In the genomic region with DNA sequence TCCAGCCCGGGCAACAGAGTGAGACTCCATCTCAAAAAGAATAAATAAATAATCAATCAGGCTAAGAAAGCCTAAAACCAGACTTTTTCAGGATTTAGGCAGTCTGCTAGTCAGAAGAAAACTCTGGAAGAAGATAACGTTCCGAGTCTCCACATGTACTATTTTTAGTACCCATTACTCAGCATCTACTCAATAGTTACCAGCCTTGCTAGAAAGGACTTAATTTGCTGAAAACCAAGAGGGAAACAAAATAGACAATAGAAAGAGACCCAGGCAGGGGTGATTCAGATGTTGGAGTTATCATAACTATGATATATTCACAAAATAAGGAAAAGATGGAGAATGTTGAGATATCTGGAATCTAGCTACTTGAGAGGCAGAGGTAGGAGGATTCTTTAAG, we compare ENCODE assay signal across 18 cellular contexts. TPM values are rescaled to one million over a fixed set of nuclear protein-coding genes. Genes with fewer than 3 reads are reported as not detected.
DNase-seq lines count a peak whose midpoint lies in the region; ATAC-seq and TF ChIP-seq lines count a peak whose summit lies in the region.
"Had no signal": no experiment of that assay in that cellular context is flagged by ENCODE, and none has a peak within 500 bp of the region (broad histone marks: within the 10 kb centered on the region; RNA-seq: fewer than 3 reads in every experiment).

No MANE protein-coding gene starts in this region.

- H3K4me3 Mint-ChIP-seq in natural killer cell = peak overlapping the region; percentile 55
- no peak overlapping the region for H3K4me3 Mint-ChIP-seq in natural killer cell treated with Interleukin-12 subunit alpha and Interleukin-12 subunit beta and Interleukin-15 and Interleukin-18, amount 100 ng/mL, for 72 hours
- H3K4me3 Mint-ChIP-seq in brain = peak overlapping the region in 2 of 5 experiments; percentile 51 to 84
- H3K4me3 Mint-ChIP-seq in CD8-positive, alpha-beta memory T cell = peak overlapping the region in 1 of 7 donors; percentile 49

- H3K4me3 ChIP-seq in mesodermal cell (ENCODE audit: extremely low read depth, insufficient read depth, low read length, poor library complexity, severe bottlenecking) (no peak overlapping the region), upper lobe of left lung (no peak overlapping the region)
- H3K4me3 ChIP-seq in CD8-positive, alpha-beta memory T cell (ENCODE audit: low read length) = no peak overlapping the region
- H3K4me3 ChIP-seq: esophagus squamous epithelium, lung, skin epidermis had no signal

- H3K27ac Mint-ChIP-seq in natural killer cell = no peak overlapping the region
- H3K27ac Mint-ChIP-seq in natural killer cell treated with Interleukin-12 subunit alpha and Interleukin-12 subunit beta and Interleukin-15 and Interleukin-18, amount 100 ng/mL, for 72 hours = no peak overlapping the region
- peak overlapping the region in 4 of 5 experiments; percentile 14 to 78 (median 50) for H3K27ac Mint-ChIP-seq in brain
- peak overlapping the region in 3 of 8 donors; percentile 82 to 86 (median 82) for H3K27ac Mint-ChIP-seq in CD8-positive, alpha-beta memory T cell

- TF ChIP-seq CTCF in natural killer cell (IDR thresholded peaks at IDR 0.05) (no peak), brain (conservative IDR thresholded peaks at IDR 0.05) (no peak), upper lobe of left lung (IDR thresholded peaks at IDR 0.05) (no peak)

- H3K36me3 Mint-ChIP-seq in natural killer cell (peaks cover 11% of the 10 kb centered on the region), brain (peaks cover 23% of the 10 kb centered on the region)
- H3K36me3 Mint-ChIP-seq in natural killer cell treated with Interleukin-12 subunit alpha and Interleukin-12 subunit beta and Interleukin-15 and Interleukin-18, amount 100 ng/mL, for 72 hours = peaks cover 19% of the 10 kb centered on the region
- peaks cover 5 to 36% (median 9%) of the 10 kb centered on the region in 3 donors for H3K36me3 Mint-ChIP-seq in CD8-positive, alpha-beta memory T cell

- 76% methylated on average over 2 of the region's 3 CpGs; no CpG with 5 or more reads in 1 of the 2 experiments for WGBS in mesodermal cell (ENCODE audit: insufficient coverage in 2 of 2), 2 experiments
- WGBS in upper lobe of left lung, 2 donors = 40 to 50% methylated on average over 3 of the region's 3 CpGs

- CTCF ChIA-PET in CD8-positive, alpha-beta memory T cell (lab: Charles Lee) = no interaction called here

- H3K9me3 Mint-ChIP-seq in natural killer cell (no peaks in the 10 kb centered on the region), brain (peaks cover 0 to 3% (median 0%) of the 10 kb centered on the region in 5 experiments)
- no peaks in the 10 kb centered on the region for H3K9me3 Mint-ChIP-seq in natural killer cell treated with Interleukin-12 subunit alpha and Interleukin-12 subunit beta and Interleukin-15 and Interleukin-18, amount 100 ng/mL, for 72 hours
- H3K9me3 Mint-ChIP-seq in CD8-positive, alpha-beta memory T cell = no peaks in the 10 kb centered on the region

- peaks cover 30% of the 10 kb centered on the region for H3K4me1 ChIP-seq in mesodermal cell (ENCODE audit: control insufficient read depth, insufficient read depth, low read length, poor library complexity, severe bottlenecking)
- H3K4me1 ChIP-seq in upper lobe of left lung = peaks cover 7 to 19% (median 14%) of the 10 kb centered on the region in 4 donors
- H3K4me1 ChIP-seq in CD8-positive, alpha-beta memory T cell (ENCODE audit: insufficient read depth, low read length) = peaks cover 10% of the 10 kb centered on the region

- peaks cover 20 to 36% of the 10 kb centered on the region in 2 donors for H3K4me1 Mint-ChIP-seq in natural killer cell
- peaks cover 17 to 21% of the 10 kb centered on the region in 2 donors for H3K4me1 Mint-ChIP-seq in natural killer cell treated with Interleukin-12 subunit alpha and Interleukin-12 subunit beta and Interleukin-15 and Interleukin-18, amount 100 ng/mL, for 72 hours (ENCODE audit: low read depth in 2 of 2)
- peaks cover 55% of the 10 kb centered on the region for H3K4me1 Mint-ChIP-seq in brain
- peaks cover 16 to 19% (median 16%) of the 10 kb centered on the region in 3 donors for H3K4me1 Mint-ChIP-seq in CD8-positive, alpha-beta memory T cell

- ATAC-seq in natural killer cell (no peak), upper lobe of left lung (ENCODE audit: low FRiP score in 2 of 2) (no peak), GM21390 (IDR thresholded peaks at IDR 0.05; ENCODE audit: unreplicated experiment) (no peak)
- no peak for ATAC-seq in natural killer cell treated with Interleukin-12 subunit alpha and Interleukin-12 subunit beta and Interleukin-15 and Interleukin-18, amount 100 ng/mL, for 72 hours

- no peak for TF ChIP-seq POLR2A in upper lobe of left lung (IDR thresholded peaks at IDR 0.05)

- no peaks in the 10 kb centered on the region for H3K27me3 Mint-ChIP-seq in natural killer cell (ENCODE audit: low read depth in 2 of 2)
- H3K27me3 Mint-ChIP-seq in natural killer cell treated with Interleukin-12 subunit alpha and Interleukin-12 subunit beta and Interleukin-15 and Interleukin-18, amount 100 ng/mL, for 72 hours = no peaks in the 10 kb centered on the region
- H3K27me3 Mint-ChIP-seq in brain = peaks cover 5% of the 10 kb centered on the region
- H3K27me3 Mint-ChIP-seq in CD8-positive, alpha-beta memory T cell = no peaks in the 10 kb centered on the region

- no peak for TF ChIP-seq EP300 in upper lobe of left lung (IDR thresholded peaks at IDR 0.05)

- H3K36me3 ChIP-seq in mesodermal cell (ENCODE audit: control insufficient read depth, insufficient read depth, low read length) = peaks cover 44% of the 10 kb centered on the region
- peaks cover 9 to 42% (median 34%) of the 10 kb centered on the region in 4 donors for H3K36me3 ChIP-seq in upper lobe of left lung
- peaks cover 11% of the 10 kb centered on the region for H3K36me3 ChIP-seq in CD8-positive, alpha-beta memory T cell (ENCODE audit: insufficient read depth, low read length)

- H3K27me3 ChIP-seq in upper lobe of left lung = no peaks in the 10 kb centered on the region
- no peaks in the 10 kb centered on the region for H3K27me3 ChIP-seq in CD8-positive, alpha-beta memory T cell (ENCODE audit: insufficient read depth, low read length, poor library complexity, severe bottlenecking)
- H3K27me3 ChIP-seq: esophagus squamous epithelium had no signal

- POLR2A ChIA-PET in CD8-positive, alpha-beta memory T cell (lab: Charles Lee) = no interaction called here

- no peak for DNase-seq in natural killer cell
- DNase-seq in natural killer cell treated with Interleukin-12 subunit alpha and Interleukin-12 subunit beta and Interleukin-15 and Interleukin-18, amount 100 ng/mL, for 72 hours (ENCODE audit: low spot score) = no peak
- DNase-seq in upper lobe of left lung = no peak
- no peak for DNase-seq in CD8-positive, alpha-beta memory T cell
- DNase-seq in activated CD8-positive, alpha-beta memory T cell treated with anti-CD3 and anti-CD28 coated beads, Interleukin-2, amount 50 U/mL, for 4 hours = no peak
- DNase-seq: anterior cingulate cortex, Caco-2, esophagus squamous epithelium, NCI-H2081, NCI-H526, trophoblast cell had no signal

- intact Hi-C loops in natural killer cell (cut with micrococcal nuclease) = no loop called here

- H3K27ac ChIP-seq in mesodermal cell (ENCODE audit: low read depth, low read length, severe bottlenecking) (peak overlapping the region; percentile 1), upper lobe of left lung (no peak overlapping the region)
- H3K27ac ChIP-seq in CD8-positive, alpha-beta memory T cell (ENCODE audit: low read depth, low read length) = no peak overlapping the region
- H3K27ac ChIP-seq: esophagus squamous epithelium, skin epidermis had no signal

- H3K9me3 ChIP-seq in mesodermal cell (ENCODE audit: control insufficient read depth, low read length) (no peaks in the 10 kb centered on the region), upper lobe of left lung (no peaks in the 10 kb centered on the region)
- no peaks in the 10 kb centered on the region for H3K9me3 ChIP-seq in CD8-positive, alpha-beta memory T cell (ENCODE audit: low read length)
- H3K9me3 ChIP-seq: Caco-2, esophagus squamous epithelium had no signal

RNA-seq across cellular contexts. Expression of gene LIN7B, which starts 3.6 kb away (rescaled TPM):
- 1 to 10 TPM; 6.2 to 8.8 (median 6.5) TPM for total RNA-seq in natural killer cell
- total RNA-seq in natural killer cell treated with Interleukin-12 subunit alpha and Interleukin-12 subunit beta and Interleukin-15 and Interleukin-18, amount 100 ng/mL, for 72 hours = 1 to 10 TPM; 6.0 to 6.1 TPM
- 18.0 TPM for polyA plus RNA-seq in brain (ENCODE audit: insufficient read depth, low read depth, low replicate concordance)
- polyA plus RNA-seq in mesodermal cell (2013, experiment 1 of 2) = 14.7 TPM
- 9.3 TPM for polyA plus RNA-seq in mesodermal cell (2013, experiment 2 of 2)
- total RNA-seq in upper lobe of left lung = 10 to 100 TPM in 1 of 6 donors, 1 to 10 TPM in 5; 3.1 to 10.2 (median 7.6) TPM
- 1 to 10 TPM; 4.0 to 5.1 TPM for total RNA-seq in CD8-positive, alpha-beta memory T cell
- polyA plus RNA-seq in CD8-positive, alpha-beta memory T cell = 8.1 TPM

RNA-seq across cellular contexts. Expression of gene C19orf73, which starts 8.4 kb away (rescaled TPM):
- total RNA-seq in natural killer cell (1 to 10 TPM; 2.3 to 2.7 (median 2.7) TPM), upper lobe of left lung (1 to 10 TPM in 4 of 6 donors, under 1 TPM in 1, not detected in 1; 0.89 to 7.9 (median 2.3) TPM)
- total RNA-seq in natural killer cell treated with Interleukin-12 subunit alpha and Interleukin-12 subunit beta and Interleukin-15 and Interleukin-18, amount 100 ng/mL, for 72 hours = 1 to 10 TPM in 1 of 2 donors, under 1 TPM in 1; 0.95 to 2.9 TPM
- 4.1 TPM for polyA plus RNA-seq in brain (ENCODE audit: insufficient read depth, low read depth, low replicate concordance)
- 2.5 TPM for polyA plus RNA-seq in mesodermal cell (2013, experiment 1 of 2)
- polyA plus RNA-seq in mesodermal cell (2013, experiment 2 of 2) = 2.5 TPM
- total RNA-seq in CD8-positive, alpha-beta memory T cell = 1 to 10 TPM; 1.4 to 2.5 TPM
- 3.1 TPM for polyA plus RNA-seq in CD8-positive, alpha-beta memory T cell
- total RNA-seq: G401 had no signal

RNA-seq across cellular contexts. Expression of gene PPFIA3, which starts 8.8 kb away (rescaled TPM):
- total RNA-seq in natural killer cell (1 to 10 TPM; 5.3 to 5.5 (median 5.3) TPM), upper lobe of left lung (10 to 100 TPM in 1 of 6 donors, 1 to 10 TPM in 5; 2.4 to 11.5 (median 5.9) TPM)
- 10 to 100 TPM in 1 of 2 donors, 1 to 10 TPM in 1; 7.0 to 11.3 TPM for total RNA-seq in natural killer cell treated with Interleukin-12 subunit alpha and Interleukin-12 subunit beta and Interleukin-15 and Interleukin-18, amount 100 ng/mL, for 72 hours
- 43.6 TPM for polyA plus RNA-seq in brain (ENCODE audit: insufficient read depth, low read depth, low replicate concordance)
- polyA plus RNA-seq in mesodermal cell (2013, experiment 1 of 2) = 18.0 TPM
- 13.7 TPM for polyA plus RNA-seq in mesodermal cell (2013, experiment 2 of 2)
- total RNA-seq in CD8-positive, alpha-beta memory T cell = 1 to 10 TPM; 3.2 to 3.3 TPM
- 0.56 TPM for polyA plus RNA-seq in CD8-positive, alpha-beta memory T cell

RNA-seq across cellular contexts. Expression of gene SNRNP70, which starts 25.3 kb away (rescaled TPM):
- total RNA-seq in natural killer cell = 100 to 1,000 TPM; 244 to 312 (median 299) TPM
- total RNA-seq in natural killer cell treated with Interleukin-12 subunit alpha and Interleukin-12 subunit beta and Interleukin-15 and Interleukin-18, amount 100 ng/mL, for 72 hours = 100 to 1,000 TPM; 185 to 346 TPM
- polyA plus RNA-seq in brain (ENCODE audit: insufficient read depth, low read depth, low replicate concordance) = 140 TPM
- 248 TPM for polyA plus RNA-seq in mesodermal cell (2013, experiment 1 of 2)
- 212 TPM for polyA plus RNA-seq in mesodermal cell (2013, experiment 2 of 2)
- total RNA-seq in upper lobe of left lung = 1,000 to 10,000 TPM in 1 of 6 donors, 100 to 1,000 TPM in 5; 147 to 1,500 (median 176) TPM
- total RNA-seq in CD8-positive, alpha-beta memory T cell = 100 to 1,000 TPM; 210 to 221 TPM
- polyA plus RNA-seq in CD8-positive, alpha-beta memory T cell = 66.2 TPM

RNA-seq across cellular contexts. Expression of gene KCNA7, which starts 38.1 kb away (rescaled TPM):
- total RNA-seq in natural killer cell = not detected
- total RNA-seq in natural killer cell treated with Interleukin-12 subunit alpha and Interleukin-12 subunit beta and Interleukin-15 and Interleukin-18, amount 100 ng/mL, for 72 hours = not detected
- polyA plus RNA-seq in brain (ENCODE audit: insufficient read depth, low read depth, low replicate concordance) = not detected
- 0.07 TPM for polyA plus RNA-seq in mesodermal cell (2013, experiment 1 of 2)
- polyA plus RNA-seq in mesodermal cell (2013, experiment 2 of 2) = not detected
- not detected for total RNA-seq in upper lobe of left lung
- not detected for total RNA-seq in CD8-positive, alpha-beta memory T cell
- polyA plus RNA-seq in CD8-positive, alpha-beta memory T cell = not detected
- total RNA-seq: esophagus squamous epithelium, G401, lung, MCF 10A had no signal
- polyA plus RNA-seq: lung had no signal

Comparison
In these comparisons a context has a peak if more than half of its experiments do, and no peak if none do; other contexts are left out.
1. H3K27ac Mint-ChIP-seq: peak in brain (4 of 5); none in natural killer cell (0 of 2) and natural killer cell treated with Interleukin-12 subunit alpha and Interleukin-12 subunit beta and Interleukin-15 and Interleukin-18, amount 100 ng/mL, for 72 hours (0 of 2).